ENCODE assay signal across 12 cellular contexts in the genomic region with DNA sequence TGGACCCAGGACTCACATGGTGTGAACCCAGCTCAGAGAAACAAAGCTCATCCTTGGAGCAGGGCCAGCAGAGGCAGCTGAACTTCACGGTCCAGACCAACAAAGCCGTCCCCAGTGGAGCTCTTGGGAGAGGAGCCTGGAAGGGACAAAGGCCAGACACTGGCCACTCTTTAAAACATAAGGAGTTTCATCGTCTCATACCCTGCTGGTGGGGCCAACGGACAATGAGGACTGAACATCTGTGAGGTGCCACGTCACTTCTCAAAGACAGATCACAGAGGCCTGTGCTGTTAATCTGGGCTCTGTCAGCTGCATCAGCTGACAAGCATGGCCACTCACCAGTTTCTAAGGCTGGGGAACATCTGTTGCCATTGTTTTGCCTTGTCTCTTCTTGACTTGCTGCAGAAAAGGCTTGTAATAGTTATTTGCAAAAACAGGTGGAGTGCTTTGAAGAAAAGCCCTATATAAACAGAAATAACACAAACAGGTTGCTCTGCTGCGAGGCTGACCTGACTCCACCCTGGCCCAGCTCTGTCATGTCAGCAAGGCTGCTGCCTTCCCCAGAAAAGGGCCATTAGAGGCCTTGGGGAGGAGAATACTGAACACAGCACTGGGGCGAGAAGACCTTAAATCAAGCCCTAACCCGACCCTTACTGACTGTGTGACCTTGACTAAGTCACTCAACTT.
A peak's percentile ranks its signal among the peaks of the same experiment; 100 is the strongest.
DNase-seq lines count a peak whose midpoint lies in the region; TF ChIP-seq lines count a peak whose summit lies in the region.
"Had no signal": no experiment of that assay in that cellular context is flagged by ENCODE, and none has a peak within 500 bp of the region (broad histone marks: within the 10 kb centered on the region; RNA-seq: fewer than 3 reads in every experiment).

No MANE protein-coding gene starts in this region.

- H3K4me3 ChIP-seq in Caco-2 (ENCODE audit: low read depth, low read length) = no peak overlapping the region
- H3K4me3 ChIP-seq: GM12878 had no signal

- POLR2A ChIA-PET in Caco-2 (lab: Charles Lee) = no interaction called here

- H3K36me3 Mint-ChIP-seq in Caco-2 (ENCODE audit: insufficient read depth, unreplicated experiment) = no peaks in the 10 kb centered on the region

- no peaks in the 10 kb centered on the region for H3K27me3 ChIP-seq in Caco-2 (replicated peaks; ENCODE audit: control insufficient read depth, insufficient read depth, low read length)

- CTCF ChIA-PET in Caco-2 (lab: Charles Lee) = interaction anchor here (1.4 kb wide), 1 partner anchor 27 kb away, joined by 4 read pairs; no protein-coding TSS in a partner anchor

- no peaks in the 10 kb centered on the region for H3K36me3 ChIP-seq in Caco-2 (ENCODE audit: control insufficient read depth, insufficient read depth, low read length)

- H3K9me3 Mint-ChIP-seq in Caco-2 (ENCODE audit: unreplicated experiment) = no peaks in the 10 kb centered on the region
- H3K9me3 Mint-ChIP-seq: T-helper 1 cell treated with Interleukin-12 subunit alpha and Interleukin-12 subunit beta and Interleukin-4 antibody, amounts not matched to agents 30 μg/mL and 1 μg/mL, for 36 hours had no signal

- H3K9me3 ChIP-seq in Caco-2 = no peaks in the 10 kb centered on the region

- no TSS peak for BruUV-seq in Caco-2 (replicated peaks; lab: Mats Ljungman, UMichigan)

- intact Hi-C loops in Caco-2 (cut with micrococcal nuclease; ENCODE audit: unreplicated experiment) = no loop called here

- no peak overlapping the region for H3K27ac Mint-ChIP-seq in Caco-2 (ENCODE audit: unreplicated experiment)
- H3K27ac Mint-ChIP-seq: T-helper 1 cell treated with Interleukin-12 subunit alpha and Interleukin-12 subunit beta and Interleukin-4 antibody, amounts not matched to agents 30 μg/mL and 1 μg/mL, for 36 hours had no signal

- no peak overlapping the region for H3K4me3 Mint-ChIP-seq in Caco-2 (ENCODE audit: unreplicated experiment)
- H3K4me3 Mint-ChIP-seq: T-helper 1 cell treated with Interleukin-12 subunit alpha and Interleukin-12 subunit beta and Interleukin-4 antibody, amounts not matched to agents 30 μg/mL and 1 μg/mL, for 36 hours had no signal

- H3K4me1 ChIP-seq in Caco-2 = peaks cover 17% of the 10 kb centered on the region

- DNase-seq in HCEC 1CT = peak; percentile 52
- DNase-seq in OCI-M1 (lab: John Stamatoyannopoulos, UW) = peak; percentile 31
- DNase-seq in globus pallidus (ENCODE audit: low spot score) = peak; percentile 99
- peak; percentile 98 for DNase-seq in putamen (ENCODE audit: low spot score)
- DNase-seq in OCI-M2 (lab: John Stamatoyannopoulos, UW; ENCODE audit: unreplicated experiment) = no peak
- no peak for DNase-seq in activated T-cell treated with anti-CD3 and anti-CD28 coated beads, Interleukin-2, amount 50 U/mL, for 1 hour
- no peak for DNase-seq in Caco-2
- DNase-seq: activated CD4-positive, alpha-beta T cell treated with anti-CD3 and anti-CD28 coated beads, Interleukin-2, amount 50 U/mL, for 1 hour; activated gamma-delta T cell; cerebellar nuclear complex had no signal

- H3K27me3 Mint-ChIP-seq in Caco-2 (ENCODE audit: insufficient read depth, unreplicated experiment) = no peaks in the 10 kb centered on the region

- no peak for TF ChIP-seq CTCF in Caco-2 (IDR thresholded peaks at IDR 0.05; ENCODE audit: insufficient read depth in 1 of 2, low read depth in 1 of 2, low read length in 1 of 2, severe bottlenecking in 1 of 2, unreplicated experiment in 1 of 2)

- H3K4me1 Mint-ChIP-seq in Caco-2 (ENCODE audit: low read depth, unreplicated experiment) = peaks cover 12% of the 10 kb centered on the region

Comparison
In these comparisons a context has a peak if more than half of its experiments do, and no peak if none do; other contexts are left out.
1. DNase-seq: peak in HCEC 1CT (single experiment), OCI-M1 (single experiment), globus pallidus (single experiment) and putamen (single experiment); none in OCI-M2 (single experiment), activated T-cell treated with anti-CD3 and anti-CD28 coated beads, Interleukin-2, amount 50 U/mL, for 1 hour (single experiment) and Caco-2 (0 of 2).